In the genomic region with DNA sequence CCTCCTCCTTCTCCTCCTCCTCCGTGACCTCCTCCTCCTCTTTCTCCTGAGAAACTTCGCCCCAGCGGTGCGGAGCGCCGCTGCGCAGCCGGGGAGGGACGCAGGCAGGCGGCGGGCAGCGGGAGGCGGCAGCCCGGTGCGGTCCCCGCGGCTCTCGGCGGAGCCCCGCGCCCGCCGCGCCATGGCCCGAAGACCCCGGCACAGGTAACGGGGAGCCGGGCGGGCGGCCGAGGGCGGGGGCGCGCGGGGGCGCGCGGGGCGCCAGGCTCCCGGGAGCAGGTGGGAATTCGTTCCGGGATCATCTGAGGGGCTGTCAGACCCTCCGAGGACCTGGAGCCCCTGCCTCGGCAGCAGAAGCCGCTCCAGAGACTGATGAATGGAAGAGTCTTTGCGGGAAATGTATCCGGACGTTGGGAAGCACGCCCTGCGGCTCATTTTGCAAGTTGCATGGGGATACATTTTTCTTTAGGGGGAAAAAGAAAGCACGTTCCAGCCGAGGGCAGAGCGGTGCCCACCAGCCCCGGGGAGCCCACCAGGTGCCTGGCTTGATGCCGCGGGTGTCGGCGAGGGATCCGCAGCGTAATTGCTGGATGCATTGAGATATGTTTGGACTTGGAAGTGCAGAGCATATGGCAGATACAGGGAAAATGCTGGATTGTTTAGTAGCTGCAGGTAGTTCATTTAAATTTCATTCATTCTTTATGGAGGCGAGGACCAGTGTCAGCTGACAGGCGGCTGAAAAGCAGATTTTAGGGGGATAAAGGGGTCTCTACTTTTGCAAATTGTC, we compare ENCODE assay signal across 8 cellular contexts. TPM values are rescaled to one million over a fixed set of nuclear protein-coding genes. Genes with fewer than 3 reads are reported as not detected.
DNase-seq lines count a peak whose midpoint lies in the region; ATAC-seq and TF ChIP-seq lines count a peak whose summit lies in the region.

No MANE protein-coding gene starts in this region.

- H3K9me2 ChIP-seq in SK-N-SH = no peaks in the 10 kb centered on the region

- H3K9ac ChIP-seq in DND-41 (ENCODE audit: low read depth, low read length) (peak overlapping the region; percentile 93), SK-N-SH (peak overlapping the region; percentile 52; the same call in 1 of the 2 replicates), duodenal mucosa (ENCODE audit: low read depth in 1 of 2, low read length in 2 of 2) (peak overlapping the region; percentile 60 to 76), mucosa of rectum (ENCODE audit: low read depth in 1 of 2, low read length in 2 of 2) (peak overlapping the region; percentile 64 to 65)

- H3K79me2 ChIP-seq in DND-41 (ENCODE audit: insufficient read depth, low read length) (peaks cover 57% of the 10 kb centered on the region), SK-N-SH (ENCODE audit: insufficient read depth) (peaks cover 15% of the 10 kb centered on the region; the same call in 1 of the 2 replicates)

- WGBS in SK-N-SH (ENCODE audit: low lambda C conversion rate) = under 1% methylated on average over 40 of the region's 62 CpGs

- TF ChIP-seq CTCF in DND-41 (IDR thresholded peaks at IDR 0.05; ENCODE audit: borderline replicate concordance, extremely low read depth, low read length, poor library complexity, severe bottlenecking) = no peak
- no peak for TF ChIP-seq CTCF in SK-N-SH (IDR thresholded peaks at IDR 0.05)

- no peak for TF ChIP-seq EP300 in SK-N-SH (IDR thresholded peaks at IDR 0.05; ENCODE audit: borderline replicate concordance in 1 of 2, low read depth in 1 of 2, low read length in 1 of 2)

- H3K36me3 ChIP-seq in DND-41 (ENCODE audit: insufficient read depth, low read length) = peaks cover 50% of the 10 kb centered on the region
- H3K36me3 ChIP-seq in SK-N-SH (replicated peaks in 1 of 2; ENCODE audit: control insufficient read depth in 1 of 2, insufficient read depth in 2 of 2, low read length in 1 of 2) = no peaks in the 10 kb centered on the region
- H3K36me3 ChIP-seq in duodenal mucosa (ENCODE audit: control insufficient read depth in 1 of 2, insufficient read depth in 2 of 2, low read length in 2 of 2) = peaks cover 0 to 8% of the 10 kb centered on the region in 2 donors
- H3K36me3 ChIP-seq in mucosa of rectum (ENCODE audit: control insufficient read depth in 2 of 2, insufficient read depth in 2 of 2, low read length in 2 of 2) = no peaks in the 10 kb centered on the region

- no peak for TF ChIP-seq RAD21 in SK-N-SH (IDR thresholded peaks at IDR 0.05; ENCODE audit: low read length)

- H3K4me1 ChIP-seq in DND-41 (ENCODE audit: insufficient read depth, low read length) (peaks cover 52% of the 10 kb centered on the region), SK-N-SH (ENCODE audit: control insufficient read depth in 1 of 2, insufficient read depth in 2 of 2, low read depth in 1 of 2, low read length in 1 of 2) (peaks cover 0 to 15% of the 10 kb centered on the region in 2 experiments; a peak in 1 of 4 replicates), duodenal mucosa (ENCODE audit: control insufficient read depth in 1 of 2, insufficient read depth in 2 of 2, low read length in 2 of 2) (peaks cover 22 to 25% of the 10 kb centered on the region in 2 donors), mucosa of rectum (ENCODE audit: control insufficient read depth in 2 of 2, insufficient read depth in 2 of 2, low read length in 2 of 2) (peaks cover 6 to 8% of the 10 kb centered on the region in 2 donors)

- no peak for ATAC-seq in DND-41 (ENCODE audit: insufficient read depth, low read depth)
- peak; percentile 1 for ATAC-seq in HG03097 (IDR thresholded peaks at IDR 0.05; ENCODE audit: low FRiP score, unreplicated experiment)
- ATAC-seq in GM21360 (IDR thresholded peaks at IDR 0.05; ENCODE audit: unreplicated experiment) = no peak
- ATAC-seq in HG03571 (IDR thresholded peaks at IDR 0.05; ENCODE audit: unreplicated experiment) = no peak

- CTCF ChIA-PET in SK-N-SH (lab: Yijun Ruan, JAX) = interaction anchor here (1.0 kb wide), 1 partner anchor 1057 kb away, joined by 3 read pairs; no protein-coding TSS in a partner anchor

- intact Hi-C loops in posterior cingulate gyrus (cut with DNase I) = no loop called here

- peaks cover 12% of the 10 kb centered on the region for H3F3A ChIP-seq in SK-N-SH (replicated peaks; ENCODE audit: insufficient read depth)

- H3K27me3 ChIP-seq in DND-41 (ENCODE audit: insufficient read depth, low read length, poor library complexity) = no peaks in the 10 kb centered on the region
- H3K27me3 ChIP-seq in SK-N-SH (ENCODE audit: insufficient read depth) = no peaks in the 10 kb centered on the region
- peaks cover 3 to 10% of the 10 kb centered on the region in 2 donors for H3K27me3 ChIP-seq in duodenal mucosa (ENCODE audit: control insufficient read depth in 1 of 2, insufficient read depth in 2 of 2, low read length in 2 of 2)
- H3K27me3 ChIP-seq in mucosa of rectum (ENCODE audit: control insufficient read depth in 2 of 2, insufficient read depth in 2 of 2, low read length in 2 of 2) = peaks cover 2 to 3% of the 10 kb centered on the region in 2 donors

- H3K4me3 ChIP-seq in DND-41 (ENCODE audit: low read depth in 1 of 2, low read length in 2 of 2) (peak overlapping the region; percentile 88 to 98), SK-N-SH (ENCODE audit: low read depth in 2 of 2, low read length in 1 of 2) (peak overlapping the region; percentile 70 to 74), duodenal mucosa (ENCODE audit: low read depth in 1 of 2, low read length in 2 of 2) (peak overlapping the region; percentile 89 to 92), mucosa of rectum (ENCODE audit: low read length in 2 of 2) (peak overlapping the region; percentile 84 to 92)

- H2AFZ ChIP-seq in DND-41 (ENCODE audit: low read depth, low read length) = peak overlapping the region; percentile 64
- peak overlapping the region; percentile 80; the same call in 1 of the 2 replicates for H2AFZ ChIP-seq in SK-N-SH (ENCODE audit: low read depth)

- H4K20me1 ChIP-seq in DND-41 (ENCODE audit: insufficient read depth, low read length) (peaks cover 40% of the 10 kb centered on the region), SK-N-SH (ENCODE audit: insufficient read depth) (no peaks in the 10 kb centered on the region)

- no peaks in the 10 kb centered on the region for H3K9me3 ChIP-seq in DND-41 (ENCODE audit: insufficient read depth, low read length, severe bottlenecking)
- no peaks in the 10 kb centered on the region for H3K9me3 ChIP-seq in SK-N-SH
- no peaks in the 10 kb centered on the region for H3K9me3 ChIP-seq in duodenal mucosa (ENCODE audit: control insufficient read depth in 1 of 2, low read length in 2 of 2)
- H3K9me3 ChIP-seq in mucosa of rectum (ENCODE audit: control insufficient read depth in 2 of 2, low read length in 2 of 2) = no peaks in the 10 kb centered on the region

- DNase-seq in DND-41 (peak; percentile 54), SK-N-SH (no peak), posterior cingulate gyrus (no peak)

- H3K27ac ChIP-seq in DND-41 (ENCODE audit: low read length) (peak overlapping the region; percentile 97), SK-N-SH (ENCODE audit: low read depth in 2 of 2, low read length in 1 of 2) (peak overlapping the region in 1 of 2 experiments; percentile 58; a peak in 2 of 4 replicates), duodenal mucosa (ENCODE audit: low read depth, low read length) (peak overlapping the region; percentile 20), mucosa of rectum (ENCODE audit: low read depth in 2 of 2, low read length in 2 of 2) (peak overlapping the region; percentile 71 to 75)

- H3K4me2 ChIP-seq in DND-41 (ENCODE audit: insufficient read depth, low read length) (peak overlapping the region; percentile 94), SK-N-SH (peak overlapping the region; percentile 89)

- POLR2A ChIA-PET in SK-N-SH (lab: Yijun Ruan, JAX) = no interaction called here

TF ChIP-seq in SK-N-SH, 30 proteins besides CTCF, POLR2A, EP300 and RAD21:
- TF ChIP-seq REST (IDR thresholded peaks at IDR 0.05; ENCODE audit: low read depth, low read length) (no peak), MXI1 (IDR thresholded peaks at IDR 0.05; ENCODE audit: low read depth, low read length) (no peak; the same call in 1 of the 2 replicates), ELF1 (IDR thresholded peaks at IDR 0.05) (no peak)

RNA-seq across cellular contexts. Expression of gene MYB, which starts 0.4 kb away (rescaled TPM):
- polyA plus RNA-seq in SK-N-SH (2012; rRNA removed) = 0.85 and 1.2 TPM in 2 replicates
- polyA plus RNA-seq in SK-N-SH (2012; cell fraction: cytosol; rRNA removed) = 1.0 TPM in 2 replicates
- polyA plus RNA-seq in SK-N-SH (2012; cell fraction: nucleus; rRNA removed) = 1.1 and 1.3 TPM in 2 replicates
